ENCODE assay signal across 1 cellular context in genomic region chr2:46643951-46644350, GRCh38.
TF ChIP-seq lines count a peak whose summit lies in the region.

No MANE protein-coding gene starts in this region.

TF ChIP-seq in A549, 52 proteins besides CTCF, POLR2A, EP300 and RAD21:
- peak; percentile 75; the same call in 1 of the 2 replicates for TF ChIP-seq HOXB5 (CRISPR knock-in tag; IDR thresholded peaks at IDR 0.05)
- TF ChIP-seq MYC (IDR thresholded peaks at IDR 0.05; ENCODE audit: borderline replicate concordance, low read length) = no peak
- no peak for TF ChIP-seq USF2 (IDR thresholded peaks at IDR 0.05)
- no peak for TF ChIP-seq JUNB (IDR thresholded peaks at IDR 0.05)
- no peak for TF ChIP-seq ATOH8 (CRISPR knock-in tag; IDR thresholded peaks at IDR 0.05; ENCODE audit: low read depth)
- no peak for TF ChIP-seq NFE2L2 (conservative IDR thresholded peaks at IDR 0.05; ENCODE audit: low read length)
- no peak for TF ChIP-seq PBX3 (IDR thresholded peaks at IDR 0.05)
- TF ChIP-seq NR3C1 (IDR thresholded peaks at IDR 0.05) = no peak
- no peak for TF ChIP-seq FOXS1 (CRISPR knock-in tag; IDR thresholded peaks at IDR 0.05)
- no peak for TF ChIP-seq EHF (CRISPR knock-in tag; IDR thresholded peaks at IDR 0.05)
- no peak for TF ChIP-seq HOXB13 (CRISPR knock-in tag; IDR thresholded peaks at IDR 0.05; ENCODE audit: low read depth)
- 0 out of 2 replicates have a peak, but pooled peaks have one; percentile 3 for TF ChIP-seq NPAS2 (CRISPR knock-in tag; IDR thresholded peaks at IDR 0.05; ENCODE audit: borderline replicate concordance)
- no peak for TF ChIP-seq CBX2 (IDR thresholded peaks at IDR 0.05; ENCODE audit: borderline replicate concordance, low read depth)
- no peak for TF ChIP-seq GATA3 (IDR thresholded peaks at IDR 0.05; ENCODE audit: borderline replicate concordance)
- TF ChIP-seq PHF8 (IDR thresholded peaks at IDR 0.05; ENCODE audit: borderline replicate concordance, low read depth) = no peak
- TF ChIP-seq KDM1A (IDR thresholded peaks at IDR 0.05; ENCODE audit: low read depth) = no peak
- no peak for TF ChIP-seq BHLHE40 (IDR thresholded peaks at IDR 0.05; ENCODE audit: low read depth, low read length)
- TF ChIP-seq HDAC2 (IDR thresholded peaks at IDR 0.05) = no peak
- no peak for TF ChIP-seq FOSL2 (IDR thresholded peaks at IDR 0.05)
- TF ChIP-seq FOSL2 (CRISPR knock-in tag; IDR thresholded peaks at IDR 0.05) = 0 out of 2 replicates have a peak, but pooled peaks have one; percentile 3
- TF ChIP-seq HEYL (CRISPR knock-in tag; IDR thresholded peaks at IDR 0.05) = no peak
- no peak for TF ChIP-seq RARB (CRISPR knock-in tag; IDR thresholded peaks at IDR 0.05)
- TF ChIP-seq SMC3 (IDR thresholded peaks at IDR 0.05) = no peak
- TF ChIP-seq ZFP36 (IDR thresholded peaks at IDR 0.05; ENCODE audit: borderline replicate concordance, partially characterized antibody) = no peak
- TF ChIP-seq ELK1 (IDR thresholded peaks at IDR 0.05; ENCODE audit: low read depth, low read length) = no peak
- TF ChIP-seq CEBPB (IDR thresholded peaks at IDR 0.05) = no peak
- TF ChIP-seq ZNF302 (CRISPR knock-in tag; IDR thresholded peaks at IDR 0.05) = no peak
- no peak for TF ChIP-seq CHD4 (IDR thresholded peaks at IDR 0.05; ENCODE audit: borderline replicate concordance)
TF ChIP-seq in A549: peak in this region for 3.
